8 cellular contexts compared by ENCODE assay signal in genomic region chr4:107913283-107913899, GRCh38. TPM values are rescaled to one million over a fixed set of nuclear protein-coding genes. Genes with fewer than 3 reads are reported as not detected.
DNase-seq lines count a peak whose midpoint lies in the region; ATAC-seq and TF ChIP-seq lines count a peak whose summit lies in the region.

No MANE protein-coding gene starts in this region.

- no peaks in the 10 kb centered on the region for H4K20me1 ChIP-seq in OCI-LY3 (ENCODE audit: insufficient read depth, low read length)

- peaks cover 12% of the 10 kb centered on the region; the same call in 1 of the 2 replicates for H3K4me1 ChIP-seq in OCI-LY3 (ENCODE audit: low read length)
- H3K4me1 ChIP-seq in suprapubic skin = no peaks in the 10 kb centered on the region

- H3K27me3 ChIP-seq in OCI-LY3 (ENCODE audit: low read depth, low read length) = no peaks in the 10 kb centered on the region
- no peaks in the 10 kb centered on the region for H3K27me3 ChIP-seq in suprapubic skin

- TF ChIP-seq CTCF in OCI-LY3 (IDR thresholded peaks at IDR 0.05; ENCODE audit: low read depth, low read length) = peak; percentile 85
- peak; percentile 55 to 88 for TF ChIP-seq CTCF in suprapubic skin (IDR thresholded peaks at IDR 0.05)

- TF ChIP-seq POLR2A in suprapubic skin (IDR thresholded peaks at IDR 0.05) = no peak

- H3K4me2 ChIP-seq in OCI-LY3 (ENCODE audit: low read length) = no peak overlapping the region

- ATAC-seq in GM19463 (IDR thresholded peaks at IDR 0.05; ENCODE audit: unreplicated experiment) (peak; percentile 90), HG03460 (IDR thresholded peaks at IDR 0.05; ENCODE audit: unreplicated experiment) (peak; percentile 90)

- H3K79me2 ChIP-seq in OCI-LY3 (ENCODE audit: low read length) = no peaks in the 10 kb centered on the region

- peak; percentile 14 for DNase-seq in activated CD8-positive, alpha-beta memory T cell treated with anti-CD3 and anti-CD28 coated beads, Interleukin-2, amount 50 U/mL, for 1 hour (ENCODE audit: extremely low read depth)
- no peak for DNase-seq in activated CD8-positive, alpha-beta memory T cell treated with anti-CD3 and anti-CD28 coated beads for 24 hours
- DNase-seq in central memory CD4-positive, alpha-beta T cell = peak; percentile 56
- DNase-seq in kidney glomerular epithelial cell (lab: John Stamatoyannopoulos, UW) = peak; percentile 64
- DNase-seq in suprapubic skin (ENCODE audit: low spot score in 2 of 2) = no peak

- H3K4me3 ChIP-seq in OCI-LY3 (ENCODE audit: low read length) = no peak overlapping the region
- H3K4me3 ChIP-seq in suprapubic skin = no peak overlapping the region

- no peaks in the 10 kb centered on the region for H3K36me3 ChIP-seq in OCI-LY3 (replicated peaks; ENCODE audit: low read depth, low read length)
- peaks cover 10% of the 10 kb centered on the region for H3K36me3 ChIP-seq in suprapubic skin

- H3K27ac ChIP-seq in OCI-LY3 (ENCODE audit: low read length) = no peak overlapping the region
- no peak overlapping the region for H3K27ac ChIP-seq in suprapubic skin

- TF ChIP-seq EP300 in suprapubic skin (IDR thresholded peaks at IDR 0.05) = no peak

- 9% methylated on average over 2 of the region's 2 CpGs for WGBS in suprapubic skin

- H3K9me3 ChIP-seq in OCI-LY3 (ENCODE audit: insufficient read depth, low read length) (no peaks in the 10 kb centered on the region), suprapubic skin (no peaks in the 10 kb centered on the region)

- no peak overlapping the region for H3K9ac ChIP-seq in OCI-LY3 (ENCODE audit: low read length)

- no peak overlapping the region for H2AFZ ChIP-seq in OCI-LY3 (ENCODE audit: low read depth, low read length)

RNA-seq across cellular contexts. Expression of gene CYP2U1, which starts 18.0 kb away (rescaled TPM):
- 1 to 10 TPM; 3.3 to 8.7 (median 4.4) TPM for total RNA-seq in suprapubic skin

Comparison
In these comparisons a context has a peak if more than half of its experiments do, and no peak if none do; other contexts are left out.
1. DNase-seq: peak in activated CD8-positive, alpha-beta memory T cell treated with anti-CD3 and anti-CD28 coated beads, Interleukin-2, amount 50 U/mL, for 1 hour (single experiment), central memory CD4-positive, alpha-beta T cell (single experiment) and kidney glomerular epithelial cell (single experiment); none in activated CD8-positive, alpha-beta memory T cell treated with anti-CD3 and anti-CD28 coated beads for 24 hours (single experiment) and suprapubic skin (0 of 2).